Comparison of ENCODE assay signal across 29 cellular contexts in genomic region chrX:96502507-96502906, GRCh38.
"Had no signal": no experiment of that assay in that cellular context is flagged by ENCODE, and none has a peak within 500 bp of the region (broad histone marks: within the 10 kb centered on the region; RNA-seq: fewer than 3 reads in every experiment).

No MANE protein-coding gene starts in this region.

- DNase-seq: stimulated activated CD4-positive, alpha-beta T cell treated with anti-CD3 and anti-CD28 coated beads, Interleukin-2, amount 100 ng/mL, for 48 hours; stimulated activated CD4-positive, alpha-beta T cell treated with anti-CD3 and anti-CD28 coated beads, Interleukin-4, amount 100 ng/mL, for 1 hour; stimulated activated CD4-positive, alpha-beta T cell treated with anti-CD3 and anti-CD28 coated beads, Interleukin-4, amount 100 ng/mL, for 24 hours; stimulated activated CD4-positive, alpha-beta T cell treated with anti-CD3 and anti-CD28 coated beads, Interleukin-4, amount 100 ng/mL, for 4 hours; stimulated activated CD8-positive, alpha-beta memory T cell treated with anti-CD3 and anti-CD28 coated beads, Interleukin-4, amount 100 ng/mL, for 48 hours; stimulated activated naive B cell treated with anti-CD40 and anti-IgM and Interleukin-4, amounts not matched to agents 10 μg/mL and 1 μg/mL and 100 μg/mL, for 72 hours; stimulated activated naive CD4-positive, alpha-beta T cell; stimulated activated naive CD4-positive, alpha-beta T cell treated with Interleukin-2 at 50 U/mL for 16 hours; stimulated activated naive CD8-positive, alpha-beta T cell treated with anti-CD3 and anti-CD28 coated beads, Interleukin-15, amount 100 ng/mL, for 72 hours; stimulated activated naive CD8-positive, alpha-beta T cell treated with anti-CD3 and anti-CD28 coated beads, Interleukin-15, Interleukin-2, amounts not matched to agents 100 U/mL and 50 U/mL, for 24 hours; stomach; substantia nigra; testis; thyroid gland; tibial artery; transverse colon; trophoblast cell; upper lobe of left lung; upper lobe of right lung; uterus had no signal

- H3K9me3 Mint-ChIP-seq: stimulated activated naive CD8-positive, alpha-beta T cell treated with anti-CD3 and anti-CD28 coated beads, Interleukin-15, amount 100 ng/mL, for 72 hours; stimulated activated naive CD8-positive, alpha-beta T cell treated with anti-CD3 and anti-CD28 coated beads, Interleukin-15, Interleukin-2, amounts not matched to agents 100 ng/mL and 50 ng/mL, for 24 hours; type B pancreatic cell had no signal

- H3K27me3 ChIP-seq: stomach, suprapubic skin, testis, thyroid gland, tibial artery, tibial nerve, transverse colon, upper lobe of left lung, upper lobe of right lung, uterus, vagina had no signal

- H3K36me3 Mint-ChIP-seq: stimulated activated effector memory CD8-positive, alpha-beta T cell treated with anti-CD3 and anti-CD28 coated beads, Interleukin-12 subunit alpha, Interleukin-12 subunit beta, amount 100 ng/mL, for 72 hours; stimulated activated memory B cell treated with anti-CD40 and anti-IgM and Interleukin-4, amounts not matched to agents 10 μg/mL and 1 μg/mL and 100 μg/mL, for 72 hours; stimulated activated naive B cell treated with anti-CD40 and anti-IgM and Interleukin-4, amounts not matched to agents 10 μg/mL and 1 μg/mL and 100 μg/mL, for 72 hours; type B pancreatic cell had no signal

- H3K4me3 Mint-ChIP-seq: stimulated activated effector memory CD8-positive, alpha-beta T cell treated with anti-CD3 and anti-CD28 coated beads, Interleukin-12 subunit alpha, Interleukin-12 subunit beta, amount 100 ng/mL, for 72 hours; stimulated activated memory B cell treated with anti-CD40 and anti-IgM and Interleukin-4, amounts not matched to agents 10 μg/mL and 1 μg/mL and 100 μg/mL, for 72 hours; stimulated activated naive B cell treated with anti-CD40 and anti-IgM and Interleukin-4, amounts not matched to agents 10 μg/mL and 1 μg/mL and 100 μg/mL, for 72 hours; stimulated activated naive CD8-positive, alpha-beta T cell treated with anti-CD3 and anti-CD28 coated beads, Interleukin-15, amount 100 ng/mL, for 72 hours; stimulated activated naive CD8-positive, alpha-beta T cell treated with anti-CD3 and anti-CD28 coated beads, Interleukin-15, Interleukin-2, amounts not matched to agents 100 ng/mL and 50 ng/mL, for 24 hours; type B pancreatic cell had no signal

- H3K4me3 ChIP-seq: stomach, suprapubic skin, testis, thoracic aorta, thyroid gland, tibial artery, tibial nerve, transverse colon, upper lobe of left lung, upper lobe of right lung, uterus, vagina had no signal

- H3K27ac Mint-ChIP-seq: stimulated activated effector memory CD8-positive, alpha-beta T cell treated with anti-CD3 and anti-CD28 coated beads, Interleukin-12 subunit alpha, Interleukin-12 subunit beta, amount 100 ng/mL, for 72 hours; stimulated activated memory B cell treated with anti-CD40 and anti-IgM and Interleukin-4, amounts not matched to agents 10 μg/mL and 1 μg/mL and 100 μg/mL, for 72 hours; stimulated activated naive B cell treated with anti-CD40 and anti-IgM and Interleukin-4, amounts not matched to agents 10 μg/mL and 1 μg/mL and 100 μg/mL, for 72 hours; stimulated activated naive CD8-positive, alpha-beta T cell treated with anti-CD3 and anti-CD28 coated beads, Interleukin-15, amount 100 ng/mL, for 72 hours; stimulated activated naive CD8-positive, alpha-beta T cell treated with anti-CD3 and anti-CD28 coated beads, Interleukin-15, Interleukin-2, amounts not matched to agents 100 ng/mL and 50 ng/mL, for 24 hours; type B pancreatic cell had no signal

- H3K27ac ChIP-seq: stomach, suprapubic skin, testis, thoracic aorta, thyroid gland, tibial artery, tibial nerve, transverse colon, upper lobe of left lung, upper lobe of right lung, uterus, vagina had no signal

- H3K9me3 ChIP-seq: stomach, suprapubic skin, testis, thoracic aorta, thyroid gland, tibial nerve, transverse colon, upper lobe of left lung, upper lobe of right lung, uterus, vagina had no signal

- ATAC-seq: stimulated activated effector memory CD8-positive, alpha-beta T cell treated with anti-CD3 and anti-CD28 coated beads, Interleukin-12 subunit alpha, Interleukin-12 subunit beta, amount 100 ng/mL, for 72 hours; stimulated activated memory B cell treated with anti-CD40 and anti-IgM and Interleukin-4, amounts not matched to agents 10 μg/mL and 1 μg/mL and 100 μg/mL, for 72 hours; stimulated activated naive B cell treated with anti-CD40 and anti-IgM and Interleukin-4, amounts not matched to agents 10 μg/mL and 1 μg/mL and 100 μg/mL, for 72 hours; stimulated activated naive CD8-positive, alpha-beta T cell treated with anti-CD3 and anti-CD28 coated beads, Interleukin-15, amount 100 ng/mL, for 72 hours; stimulated activated naive CD8-positive, alpha-beta T cell treated with anti-CD3 and anti-CD28 coated beads, Interleukin-15, Interleukin-2, amounts not matched to agents 100 U/mL and 50 U/mL, for 24 hours; upper lobe of right lung had no signal

- H3K27me3 Mint-ChIP-seq: stimulated activated memory B cell treated with anti-CD40 and anti-IgM and Interleukin-4, amounts not matched to agents 10 μg/mL and 1 μg/mL and 100 μg/mL, for 72 hours; stimulated activated naive B cell treated with anti-CD40 and anti-IgM and Interleukin-4, amounts not matched to agents 10 μg/mL and 1 μg/mL and 100 μg/mL, for 72 hours; stimulated activated naive CD8-positive, alpha-beta T cell treated with anti-CD3 and anti-CD28 coated beads, Interleukin-15, amount 100 ng/mL, for 72 hours; stimulated activated naive CD8-positive, alpha-beta T cell treated with anti-CD3 and anti-CD28 coated beads, Interleukin-15, Interleukin-2, amounts not matched to agents 100 ng/mL and 50 ng/mL, for 24 hours; type B pancreatic cell had no signal

- H3K4me1 Mint-ChIP-seq: stimulated activated effector memory CD8-positive, alpha-beta T cell treated with anti-CD3 and anti-CD28 coated beads, Interleukin-12 subunit alpha, Interleukin-12 subunit beta, amount 100 ng/mL, for 72 hours; stimulated activated memory B cell treated with anti-CD40 and anti-IgM and Interleukin-4, amounts not matched to agents 10 μg/mL and 1 μg/mL and 100 μg/mL, for 72 hours; stimulated activated naive B cell treated with anti-CD40 and anti-IgM and Interleukin-4, amounts not matched to agents 10 μg/mL and 1 μg/mL and 100 μg/mL, for 72 hours; stimulated activated naive CD8-positive, alpha-beta T cell treated with anti-CD3 and anti-CD28 coated beads, Interleukin-15, amount 100 ng/mL, for 72 hours had no signal

- H3K4me1 ChIP-seq: stomach, suprapubic skin, testis, thyroid gland, tibial nerve, transverse colon, upper lobe of left lung, upper lobe of right lung, uterus, vagina had no signal

- FAIRE-seq: urothelium cell line had no signal

- H3K36me3 ChIP-seq: stomach, suprapubic skin, thoracic aorta, thyroid gland, tibial artery, tibial nerve, transverse colon, upper lobe of left lung, upper lobe of right lung, uterus, vagina had no signal
